9 cellular contexts compared by ENCODE assay signal in genomic region chr10:61397175-61397986, GRCh38. TPM values are rescaled to one million over a fixed set of nuclear protein-coding genes. Genes with fewer than 3 reads are reported as not detected.
DNase-seq lines count a peak whose midpoint lies in the region; ATAC-seq and TF ChIP-seq lines count a peak whose summit lies in the region.
"Had no signal": no experiment of that assay in that cellular context is flagged by ENCODE, and none has a peak within 500 bp of the region (broad histone marks: within the 10 kb centered on the region; RNA-seq: fewer than 3 reads in every experiment).

No MANE protein-coding gene starts in this region.

- H3K9ac ChIP-seq in colonic mucosa (ENCODE audit: low read depth in 2 of 2, low read length in 2 of 2), result no peak overlapping the region

- peak; percentile 59 for DNase-seq in ACHN
- DNase-seq in NAMALWA (ENCODE audit: low spot score), result peak; percentile 53
- DNase-seq in colonic mucosa, result no peak
- DNase-seq in natural killer cell, result no peak
- no peak for DNase-seq in stimulated activated CD4-positive, alpha-beta T cell treated with anti-CD3 and anti-CD28 coated beads, Interleukin-2, amount 100 ng/mL, for 24 hours
- no peak for DNase-seq in RPMI8226
- DNase-seq in T-helper 9 cell, result no peak

- H3K36me3 Mint-ChIP-seq in natural killer cell, result no peaks in the 10 kb centered on the region

- H3K9me3 ChIP-seq in colonic mucosa, result no peaks in the 10 kb centered on the region

- no peaks in the 10 kb centered on the region for H3K27me3 ChIP-seq in colonic mucosa

- H3K4me1 Mint-ChIP-seq in natural killer cell, result peaks cover 8 to 9% of the 10 kb centered on the region in 2 donors

- H3K36me3 ChIP-seq in colonic mucosa, result no peaks in the 10 kb centered on the region

- H3K27ac ChIP-seq in colonic mucosa, result no peak overlapping the region

- H3K9me3 Mint-ChIP-seq in natural killer cell, result peaks cover 0 to 3% of the 10 kb centered on the region in 2 donors

- no peaks in the 10 kb centered on the region for H3K27me3 Mint-ChIP-seq in natural killer cell (ENCODE audit: low read depth in 2 of 2)

- TF ChIP-seq CTCF in colonic mucosa (IDR thresholded peaks at IDR 0.05) (no peak), natural killer cell (IDR thresholded peaks at IDR 0.05) (no peak)

- no peaks in the 10 kb centered on the region for H3K4me1 ChIP-seq in colonic mucosa

- peak overlapping the region; percentile 1 for H3K4me3 ChIP-seq in colonic mucosa

- peak overlapping the region; percentile 47 to 70 for H3K27ac Mint-ChIP-seq in natural killer cell

- ATAC-seq in GM19467 (IDR thresholded peaks at IDR 0.05; ENCODE audit: unreplicated experiment) (peak; percentile 65), natural killer cell (peak in 1 of 3 donors; percentile 57)

- H3K4me3 Mint-ChIP-seq in natural killer cell, result peak overlapping the region; percentile 84

- in situ Hi-C loops in ACHN (cut with HindIII; ENCODE audit: low pct_ligation_motif_present, low pct_unique_long_range_greater_than_20kb, low sequenced_read_pairs), result no loop called here

- intact Hi-C loops in colonic mucosa (cut with DNase I), result no loop called here
- intact Hi-C loops in natural killer cell (cut with micrococcal nuclease), result no loop called here

RNA-seq across cellular contexts. Expression of gene TMEM26, which starts 55.8 kb away (rescaled TPM):
- under 1 TPM; 0.32 to 0.50 TPM for total RNA-seq in colonic mucosa
- not detected for total RNA-seq in natural killer cell
- total RNA-seq: dermis microvascular lymphatic vessel endothelial cell had no signal

Comparison
In these comparisons a context has a peak if more than half of its experiments do, and no peak if none do; other contexts are left out.
1. DNase-seq: peak in ACHN (single experiment) and NAMALWA (single experiment); none in colonic mucosa (single experiment), natural killer cell (single experiment), stimulated activated CD4-positive, alpha-beta T cell treated with anti-CD3 and anti-CD28 coated beads, Interleukin-2, amount 100 ng/mL, for 24 hours (0 of 2), RPMI8226 (single experiment) and T-helper 9 cell (single experiment).